23 cellular contexts compared by ENCODE assay signal in the genomic region with DNA sequence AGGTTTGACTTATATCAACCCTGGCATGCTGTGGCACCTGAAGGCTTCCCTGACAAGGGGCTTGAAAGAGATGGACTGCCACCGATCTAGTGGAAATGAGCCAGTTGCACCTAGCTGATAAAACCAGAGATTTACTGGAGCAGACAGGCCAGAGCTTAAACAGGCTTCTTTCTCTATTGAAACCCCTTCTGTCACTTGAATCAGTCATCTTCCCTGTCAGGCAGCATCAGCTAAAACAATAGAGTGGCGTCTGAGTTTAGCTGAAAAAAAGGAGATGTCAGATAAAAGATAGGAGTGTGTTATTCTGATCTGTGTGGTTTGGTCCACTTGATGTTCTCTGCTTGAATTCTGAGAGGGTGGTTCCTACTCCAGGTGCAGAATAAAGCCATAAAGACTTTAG.
"Had no signal": no experiment of that assay in that cellular context is flagged by ENCODE, and none has a peak within 500 bp of the region (broad histone marks: within the 10 kb centered on the region; RNA-seq: fewer than 3 reads in every experiment).

No MANE protein-coding gene starts in this region.

- H3K4me3 Mint-ChIP-seq: activated CD4-positive, alpha-beta memory T cell treated with anti-CD3 and anti-CD28 coated beads for 36 hours; activated CD4-positive, alpha-beta T cell treated with anti-CD3 and anti-CD28 coated beads for 36 hours; activated naive CD8-positive, alpha-beta T cell; activated T-helper 1 cell treated with anti-CD3 and anti-CD28 coated beads, Interleukin-12 subunit alpha, Interleukin-12 subunit beta, Interleukin-2, Interleukin-4 antibody, amounts not matched to agents 30 ng/mL and 10 ng/mL and 1 ng/mL, durations not matched to agents 14 hours and 24 hours and 36 hours; dendritic cell treated with granulocyte-macrophage colony-stimulating factor and Interleukin-4, amounts not matched to agents 40 ng/mL and 50 ng/mL, for 4 days; memory B cell; naive B cell; stimulated activated naive CD8-positive, alpha-beta T cell treated with anti-CD3 and anti-CD28 coated beads, Interleukin-15, Interleukin-2, amounts not matched to agents 100 ng/mL and 50 ng/mL, for 24 hours had no signal

- H3K27me3 Mint-ChIP-seq: activated CD4-positive, alpha-beta memory T cell treated with anti-CD3 and anti-CD28 coated beads for 36 hours; activated CD4-positive, alpha-beta T cell treated with anti-CD3 and anti-CD28 coated beads for 36 hours; activated naive CD8-positive, alpha-beta T cell; dendritic cell treated with granulocyte-macrophage colony-stimulating factor and Interleukin-4, amounts not matched to agents 40 ng/mL and 50 ng/mL, for 4 days; memory B cell; naive B cell; stimulated activated naive CD8-positive, alpha-beta T cell treated with anti-CD3 and anti-CD28 coated beads, Interleukin-15, Interleukin-2, amounts not matched to agents 100 ng/mL and 50 ng/mL, for 24 hours had no signal

- H3K36me3 Mint-ChIP-seq: activated CD4-positive, alpha-beta memory T cell treated with anti-CD3 and anti-CD28 coated beads for 36 hours; activated naive CD8-positive, alpha-beta T cell; memory B cell; naive B cell had no signal

- H3K9me3 ChIP-seq: mucosa of descending colon, neutrophil, pancreas, right lobe of liver, tibial nerve had no signal

- H3K4me1 Mint-ChIP-seq: activated CD4-positive, alpha-beta T cell treated with anti-CD3 and anti-CD28 coated beads for 36 hours; memory B cell; naive B cell had no signal

- H3K4me1 ChIP-seq: esophagus muscularis mucosa, pancreas, right lobe of liver, tibial nerve had no signal

- H3K9me3 Mint-ChIP-seq: activated CD4-positive, alpha-beta memory T cell treated with anti-CD3 and anti-CD28 coated beads for 36 hours had no signal

- H3K27me3 ChIP-seq: esophagus muscularis mucosa, neutrophil, pancreas, right lobe of liver, tibial nerve had no signal

- ATAC-seq: activated CD4-positive, alpha-beta T cell treated with anti-CD3 and anti-CD28 coated beads for 36 hours; left ventricle myocardium superior; mucosa of descending colon; pancreas; right lobe of liver had no signal

- FAIRE-seq: endothelial cell of umbilical vein, pancreas, small intestine, urothelium cell line had no signal

- H3K27ac Mint-ChIP-seq: activated CD4-positive, alpha-beta memory T cell treated with anti-CD3 and anti-CD28 coated beads for 36 hours; activated CD4-positive, alpha-beta T cell treated with anti-CD3 and anti-CD28 coated beads for 36 hours; activated naive CD8-positive, alpha-beta T cell; activated T-helper 1 cell treated with anti-CD3 and anti-CD28 coated beads, Interleukin-12 subunit alpha, Interleukin-12 subunit beta, Interleukin-2, Interleukin-4 antibody, amounts not matched to agents 30 ng/mL and 10 ng/mL and 1 ng/mL, durations not matched to agents 14 hours and 24 hours and 36 hours; dendritic cell treated with granulocyte-macrophage colony-stimulating factor and Interleukin-4, amounts not matched to agents 40 ng/mL and 50 ng/mL, for 4 days; memory B cell; naive B cell; stimulated activated naive CD8-positive, alpha-beta T cell treated with anti-CD3 and anti-CD28 coated beads, Interleukin-15, Interleukin-2, amounts not matched to agents 100 ng/mL and 50 ng/mL, for 24 hours had no signal

- H3K4me3 ChIP-seq: esophagus muscularis mucosa, mucosa of descending colon, pancreas, right lobe of liver, tibial nerve had no signal

- H3K36me3 ChIP-seq: esophagus muscularis mucosa, neutrophil, pancreas, right lobe of liver, tibial nerve had no signal

- DNase-seq: activated CD4-positive, alpha-beta memory T cell treated with anti-CD3 and anti-CD28 coated beads for 36 hours; activated CD4-positive, alpha-beta T cell treated with anti-CD3 and anti-CD28 coated beads for 36 hours; activated gamma-delta T cell treated with Interleukin-2 at 50 U/mL for 16 hours; activated T-cell treated with anti-CD3 and anti-CD28 coated beads for 4 hours; effector CD8-positive, alpha-beta T cell; left ventricle myocardium superior; mucosa of descending colon; naive B cell; pancreas; right lobe of liver; small intestine; stimulated activated CD4-positive, alpha-beta T cell treated with anti-CD3 and anti-CD28 coated beads, Interleukin-15, amount 100 ng/mL, for 24 hours; stimulated activated CD4-positive, alpha-beta T cell treated with anti-CD3 and anti-CD28 coated beads, Interleukin-2, amount 100 ng/mL, for 48 hours had no signal

- H3K27ac ChIP-seq: esophagus muscularis mucosa, neutrophil, pancreas, right lobe of liver, tibial nerve had no signal
